In the genomic region with DNA sequence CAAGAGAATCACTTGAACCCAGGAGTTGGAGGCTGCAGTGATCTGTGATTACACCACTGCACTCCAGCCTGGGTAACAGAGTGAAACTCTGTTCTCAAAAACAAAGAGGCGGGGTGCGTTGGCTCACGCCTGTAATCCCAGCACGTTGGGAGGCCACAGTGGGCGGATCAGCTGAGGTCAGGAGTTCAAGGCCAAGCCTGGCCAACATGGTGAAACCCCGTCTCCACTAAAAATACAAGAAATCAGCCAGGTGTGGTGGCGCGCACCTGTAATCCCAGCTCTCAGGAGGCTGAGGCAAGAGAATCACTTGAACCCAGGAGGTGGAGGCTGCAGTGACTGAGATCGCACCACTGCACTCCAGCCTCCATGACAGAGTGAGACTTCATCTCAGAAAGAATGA, we compare ENCODE assay signal across 24 cellular contexts.
"Had no signal": no experiment of that assay in that cellular context is flagged by ENCODE, and none has a peak within 500 bp of the region (broad histone marks: within the 10 kb centered on the region; RNA-seq: fewer than 3 reads in every experiment).

No MANE protein-coding gene starts in this region.

- H3K4me3 Mint-ChIP-seq: endodermal cell; immature natural killer cell; natural killer cell; neural crest cell; stimulated activated memory B cell treated with anti-CD40 and anti-IgM and Interleukin-4, amounts not matched to agents 10 μg/mL and 1 μg/mL and 100 μg/mL, for 72 hours had no signal

- H3K9me3 ChIP-seq: gastrocnemius medialis, heart left ventricle, lower lobe of right lung, neutrophil, sigmoid colon, stomach, thyroid gland had no signal

- H3K4me1 Mint-ChIP-seq: endodermal cell; neural crest cell; stimulated activated memory B cell treated with anti-CD40 and anti-IgM and Interleukin-4, amounts not matched to agents 10 μg/mL and 1 μg/mL and 100 μg/mL, for 72 hours had no signal

- H3K9me3 Mint-ChIP-seq: endodermal cell; immature natural killer cell; natural killer cell; neural crest cell; stimulated activated memory B cell treated with anti-CD40 and anti-IgM and Interleukin-4, amounts not matched to agents 10 μg/mL and 1 μg/mL and 100 μg/mL, for 72 hours had no signal

- DNase-seq: effector CD8-positive, alpha-beta T cell; endodermal cell; foreskin fibroblast; gastrocnemius medialis; heart left ventricle; hippocampal formation; immature natural killer cell; islet precursor cell; kidney glomerular epithelial cell; left colon; left ventricle myocardium superior; lower lobe of right lung; natural killer cell; sigmoid colon; stimulated activated CD4-positive, alpha-beta T cell treated with anti-CD3 and anti-CD28 coated beads, Interleukin-2, amount 100 ng/mL, for 24 hours; stimulated activated CD4-positive, alpha-beta T cell treated with anti-CD3 and anti-CD28 coated beads, Interleukin-4, amount 100 ng/mL, for 24 hours; stomach; thyroid gland; trophoblast cell had no signal

- ATAC-seq: esophagus mucosa; gastrocnemius medialis; left colon; left ventricle myocardium superior; lower lobe of right lung; natural killer cell; stimulated activated memory B cell treated with anti-CD40 and anti-IgM and Interleukin-4, amounts not matched to agents 10 μg/mL and 1 μg/mL and 100 μg/mL, for 72 hours had no signal

- H3K27me3 Mint-ChIP-seq: progenitor cell of endocrine pancreas; stimulated activated memory B cell treated with anti-CD40 and anti-IgM and Interleukin-4, amounts not matched to agents 10 μg/mL and 1 μg/mL and 100 μg/mL, for 72 hours had no signal

- H3K27ac Mint-ChIP-seq: endodermal cell; progenitor cell of endocrine pancreas; stimulated activated memory B cell treated with anti-CD40 and anti-IgM and Interleukin-4, amounts not matched to agents 10 μg/mL and 1 μg/mL and 100 μg/mL, for 72 hours had no signal
